In genomic region chr9:88017086-88017485, GRCh38 we compare ENCODE assay signal across 18 cellular contexts.
"Had no signal": no experiment of that assay in that cellular context is flagged by ENCODE, and none has a peak within 500 bp of the region (broad histone marks: within the 10 kb centered on the region; RNA-seq: fewer than 3 reads in every experiment).

No MANE protein-coding gene starts in this region.

- H3K4me1 Mint-ChIP-seq: activated CD4-positive, alpha-beta T cell treated with anti-CD3 and anti-CD28 coated beads, Interleukin-2, amount 10 ng/mL, durations not matched to agents 7 days and 5 days; activated naive CD4-positive, alpha-beta T cell treated with anti-CD3 and anti-CD28 coated beads, Interleukin-2, amount 50 U/mL, for 24 hours; stimulated activated naive B cell treated with anti-CD40 and anti-IgM and Interleukin-4, amounts not matched to agents 10 μg/mL and 1 μg/mL and 100 μg/mL, for 72 hours had no signal

- H3K9ac ChIP-seq: parathyroid adenoma had no signal

- H3K27me3 Mint-ChIP-seq: activated CD4-positive, alpha-beta T cell treated with anti-CD3 and anti-CD28 coated beads, Interleukin-2, amount 10 ng/mL, durations not matched to agents 7 days and 5 days; activated naive CD4-positive, alpha-beta T cell treated with anti-CD3 and anti-CD28 coated beads, Interleukin-2, amount 50 U/mL, for 24 hours had no signal

- H3K4me3 ChIP-seq: mucosa of descending colon had no signal

- DNase-seq: activated CD4-positive, alpha-beta T cell treated with anti-CD3 and anti-CD28 coated beads, Interleukin-2, amount 10 ng/mL, durations not matched to agents 7 days and 5 days; activated CD8-positive, alpha-beta memory T cell treated with anti-CD3 and anti-CD28 coated beads, Interleukin-2, amount 50 U/mL, for 48 hours; activated effector memory CD4-positive, alpha-beta T cell treated with Interleukin-2 at 50 U/mL for 16 hours; activated T-cell treated with anti-CD3 and anti-CD28 coated beads, Interleukin-2, amount 50 U/mL, for 48 hours; amniotic stem cell; caudate nucleus; endodermal cell; left cardiac atrium; mesenchymal stem cell; mucosa of descending colon; naive thymus-derived CD4-positive, alpha-beta T cell; stimulated activated naive B cell treated with anti-CD40 and anti-IgM and Interleukin-4, amounts not matched to agents 10 μg/mL and 1 μg/mL and 100 μg/mL, for 72 hours; T-helper 1 cell; T1000 had no signal

- H3K4me3 Mint-ChIP-seq: activated CD4-positive, alpha-beta T cell treated with anti-CD3 and anti-CD28 coated beads, Interleukin-2, amount 10 ng/mL, durations not matched to agents 7 days and 5 days; activated naive CD4-positive, alpha-beta T cell treated with anti-CD3 and anti-CD28 coated beads, Interleukin-2, amount 50 U/mL, for 24 hours; endodermal cell; naive thymus-derived CD4-positive, alpha-beta T cell; stimulated activated naive B cell treated with anti-CD40 and anti-IgM and Interleukin-4, amounts not matched to agents 10 μg/mL and 1 μg/mL and 100 μg/mL, for 72 hours had no signal

- H3K9me3 ChIP-seq: mucosa of descending colon had no signal

- H3K27ac Mint-ChIP-seq: activated CD4-positive, alpha-beta T cell treated with anti-CD3 and anti-CD28 coated beads, Interleukin-2, amount 10 ng/mL, durations not matched to agents 7 days and 5 days; activated naive CD4-positive, alpha-beta T cell treated with anti-CD3 and anti-CD28 coated beads, Interleukin-2, amount 50 U/mL, for 24 hours; endodermal cell; stimulated activated naive B cell treated with anti-CD40 and anti-IgM and Interleukin-4, amounts not matched to agents 10 μg/mL and 1 μg/mL and 100 μg/mL, for 72 hours had no signal

- H3K9me3 Mint-ChIP-seq: activated CD4-positive, alpha-beta T cell treated with anti-CD3 and anti-CD28 coated beads, Interleukin-2, amount 10 ng/mL, durations not matched to agents 7 days and 5 days; activated naive CD4-positive, alpha-beta T cell treated with anti-CD3 and anti-CD28 coated beads, Interleukin-2, amount 50 U/mL, for 24 hours; endodermal cell; naive thymus-derived CD4-positive, alpha-beta T cell; stimulated activated naive B cell treated with anti-CD40 and anti-IgM and Interleukin-4, amounts not matched to agents 10 μg/mL and 1 μg/mL and 100 μg/mL, for 72 hours had no signal

- H3K36me3 Mint-ChIP-seq: activated naive CD4-positive, alpha-beta T cell treated with anti-CD3 and anti-CD28 coated beads, Interleukin-2, amount 50 U/mL, for 24 hours; naive thymus-derived CD4-positive, alpha-beta T cell; stimulated activated naive B cell treated with anti-CD40 and anti-IgM and Interleukin-4, amounts not matched to agents 10 μg/mL and 1 μg/mL and 100 μg/mL, for 72 hours had no signal

- H3K27ac ChIP-seq: parathyroid adenoma had no signal

- H2AFZ ChIP-seq: parathyroid adenoma had no signal

- H3K4me1 ChIP-seq: parathyroid adenoma had no signal

- ATAC-seq: naive thymus-derived CD4-positive, alpha-beta T cell; sciatic nerve; SK-N-SH treated with all-trans-retinoic acid at 6 μM for 48 hours; stimulated activated naive B cell treated with anti-CD40 and anti-IgM and Interleukin-4, amounts not matched to agents 10 μg/mL and 1 μg/mL and 100 μg/mL, for 72 hours had no signal
